In the genomic region with DNA sequence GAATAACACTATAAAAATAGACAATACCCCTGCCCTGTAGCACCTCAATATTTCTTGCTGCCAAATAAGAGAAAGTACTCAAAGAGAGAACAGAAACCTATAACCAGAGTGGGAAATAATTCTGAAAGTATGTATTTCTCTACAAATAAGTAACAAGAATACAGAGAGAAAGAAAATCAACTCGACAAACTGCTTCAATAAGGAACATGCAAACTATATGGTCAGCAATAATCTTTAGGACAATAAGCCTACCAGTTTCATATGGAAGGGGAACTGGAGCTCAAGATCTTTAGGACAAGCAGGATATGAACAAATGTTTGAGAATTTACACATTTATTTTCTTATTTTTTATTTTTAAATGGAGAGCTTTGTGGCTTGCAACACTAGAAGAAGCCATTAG, we compare ENCODE assay signal across 28 cellular contexts.
"Had no signal": no experiment of that assay in that cellular context is flagged by ENCODE, and none has a peak within 500 bp of the region (broad histone marks: within the 10 kb centered on the region; RNA-seq: fewer than 3 reads in every experiment).

No MANE protein-coding gene starts in this region.

- H3K4me3 ChIP-seq: neural progenitor cell, ovary, psoas muscle, right lobe of liver, sigmoid colon, stomach, thoracic aorta, thyroid gland, tibial nerve, upper lobe of left lung, vagina had no signal

- H3K27me3 Mint-ChIP-seq: naive thymus-derived CD8-positive, alpha-beta T cell; natural killer cell treated with Interleukin-12 subunit alpha and Interleukin-12 subunit beta and Interleukin-15 and Interleukin-18, amount 100 ng/mL, for 72 hours; progenitor cell of endocrine pancreas; stimulated activated naive B cell treated with anti-CD40 and anti-IgM and Interleukin-4, amounts not matched to agents 10 μg/mL and 1 μg/mL and 100 μg/mL, for 72 hours; stimulated activated naive CD8-positive, alpha-beta T cell treated with anti-CD3 and anti-CD28 coated beads, Interleukin-15, Interleukin-2, amounts not matched to agents 100 ng/mL and 50 ng/mL, for 24 hours had no signal

- H3K36me3 ChIP-seq: neural progenitor cell, ovary, right lobe of liver, sigmoid colon, stomach, thoracic aorta, thyroid gland, tibial nerve, upper lobe of left lung, vagina had no signal

- H3K9me3 Mint-ChIP-seq: neural progenitor cell; stimulated activated naive B cell treated with anti-CD40 and anti-IgM and Interleukin-4, amounts not matched to agents 10 μg/mL and 1 μg/mL and 100 μg/mL, for 72 hours; stimulated activated naive CD8-positive, alpha-beta T cell treated with anti-CD3 and anti-CD28 coated beads, Interleukin-15, Interleukin-2, amounts not matched to agents 100 ng/mL and 50 ng/mL, for 24 hours had no signal

- H3K9ac ChIP-seq: neural progenitor cell, parathyroid adenoma had no signal

- H2AFZ ChIP-seq: neural progenitor cell, parathyroid adenoma had no signal

- H3K79me2 ChIP-seq: parathyroid adenoma had no signal

- H3K27ac Mint-ChIP-seq: naive thymus-derived CD8-positive, alpha-beta T cell; natural killer cell treated with Interleukin-12 subunit alpha and Interleukin-12 subunit beta and Interleukin-15 and Interleukin-18, amount 100 ng/mL, for 72 hours; neural progenitor cell; progenitor cell of endocrine pancreas; stimulated activated effector memory CD8-positive, alpha-beta T cell treated with anti-CD3 and anti-CD28 coated beads, Interleukin-12 subunit alpha, Interleukin-12 subunit beta, amount 100 ng/mL, for 72 hours; stimulated activated naive B cell treated with anti-CD40 and anti-IgM and Interleukin-4, amounts not matched to agents 10 μg/mL and 1 μg/mL and 100 μg/mL, for 72 hours; stimulated activated naive CD8-positive, alpha-beta T cell treated with anti-CD3 and anti-CD28 coated beads, Interleukin-15, Interleukin-2, amounts not matched to agents 100 ng/mL and 50 ng/mL, for 24 hours had no signal

- H3K36me3 Mint-ChIP-seq: naive thymus-derived CD8-positive, alpha-beta T cell; natural killer cell treated with Interleukin-12 subunit alpha and Interleukin-12 subunit beta and Interleukin-15 and Interleukin-18, amount 100 ng/mL, for 72 hours; neural progenitor cell; stimulated activated effector memory CD8-positive, alpha-beta T cell treated with anti-CD3 and anti-CD28 coated beads, Interleukin-12 subunit alpha, Interleukin-12 subunit beta, amount 100 ng/mL, for 72 hours; stimulated activated naive B cell treated with anti-CD40 and anti-IgM and Interleukin-4, amounts not matched to agents 10 μg/mL and 1 μg/mL and 100 μg/mL, for 72 hours had no signal

- H3K27ac ChIP-seq: neural progenitor cell, ovary, parathyroid adenoma, psoas muscle, right lobe of liver, sigmoid colon, stomach, thoracic aorta, thyroid gland, tibial nerve, upper lobe of left lung, vagina had no signal

- DNase-seq: naive thymus-derived CD8-positive, alpha-beta T cell; occipital lobe; ovary; posterior cingulate gyrus; psoas muscle; right cardiac atrium; right lobe of liver; sigmoid colon; small intestine; stimulated activated CD4-positive, alpha-beta T cell treated with anti-CD3 and anti-CD28 coated beads, Interleukin-15, amount 100 ng/mL, for 24 hours; stimulated activated CD4-positive, alpha-beta T cell treated with anti-CD3 and anti-CD28 coated beads, Interleukin-2, amount 100 ng/mL, for 24 hours; stimulated activated CD4-positive, alpha-beta T cell treated with anti-CD3 and anti-CD28 coated beads, Interleukin-2, amount 100 ng/mL, for 48 hours; stimulated activated CD4-positive, alpha-beta T cell treated with anti-CD3 and anti-CD28 coated beads, Interleukin-4, amount 100 ng/mL, for 24 hours; stimulated activated naive B cell treated with anti-CD40 and anti-IgM and Interleukin-4, amounts not matched to agents 10 μg/mL and 1 μg/mL and 100 μg/mL, for 72 hours; stimulated activated naive CD4-positive, alpha-beta T cell treated with Interleukin-2 at 50 U/mL for 16 hours; stomach; thyroid gland; trophoblast cell; upper lobe of left lung had no signal

- H3K4me3 Mint-ChIP-seq: naive thymus-derived CD8-positive, alpha-beta T cell; natural killer cell treated with Interleukin-12 subunit alpha and Interleukin-12 subunit beta and Interleukin-15 and Interleukin-18, amount 100 ng/mL, for 72 hours; neural progenitor cell; stimulated activated effector memory CD8-positive, alpha-beta T cell treated with anti-CD3 and anti-CD28 coated beads, Interleukin-12 subunit alpha, Interleukin-12 subunit beta, amount 100 ng/mL, for 72 hours; stimulated activated naive B cell treated with anti-CD40 and anti-IgM and Interleukin-4, amounts not matched to agents 10 μg/mL and 1 μg/mL and 100 μg/mL, for 72 hours; stimulated activated naive CD8-positive, alpha-beta T cell treated with anti-CD3 and anti-CD28 coated beads, Interleukin-15, Interleukin-2, amounts not matched to agents 100 ng/mL and 50 ng/mL, for 24 hours had no signal

- H3K4me1 ChIP-seq: neural progenitor cell, parathyroid adenoma, psoas muscle, right lobe of liver, stomach, upper lobe of left lung had no signal

- H3K9me3 ChIP-seq: ovary, psoas muscle, right lobe of liver, sigmoid colon, stomach, thoracic aorta, thyroid gland, tibial nerve, upper lobe of left lung, vagina had no signal

- H3K27me3 ChIP-seq: neural progenitor cell, ovary, right lobe of liver, sigmoid colon, stomach, thyroid gland, tibial nerve, upper lobe of left lung, vagina had no signal

- ATAC-seq: naive thymus-derived CD8-positive, alpha-beta T cell; natural killer cell treated with Interleukin-12 subunit alpha and Interleukin-12 subunit beta and Interleukin-15 and Interleukin-18, amount 100 ng/mL, for 72 hours; psoas muscle; right cardiac atrium; right lobe of liver; stimulated activated effector memory CD8-positive, alpha-beta T cell treated with anti-CD3 and anti-CD28 coated beads, Interleukin-12 subunit alpha, Interleukin-12 subunit beta, amount 100 ng/mL, for 72 hours; stimulated activated naive B cell treated with anti-CD40 and anti-IgM and Interleukin-4, amounts not matched to agents 10 μg/mL and 1 μg/mL and 100 μg/mL, for 72 hours had no signal

- H3K4me1 Mint-ChIP-seq: naive thymus-derived CD8-positive, alpha-beta T cell; stimulated activated effector memory CD8-positive, alpha-beta T cell treated with anti-CD3 and anti-CD28 coated beads, Interleukin-12 subunit alpha, Interleukin-12 subunit beta, amount 100 ng/mL, for 72 hours; stimulated activated naive B cell treated with anti-CD40 and anti-IgM and Interleukin-4, amounts not matched to agents 10 μg/mL and 1 μg/mL and 100 μg/mL, for 72 hours had no signal

- H3K4me2 ChIP-seq: neural progenitor cell had no signal
